Comparison of ENCODE assay signal across 26 cellular contexts in genomic region chr1:225532240-225532944, GRCh38.
DNase-seq lines count a peak whose midpoint lies in the region; FAIRE-seq and TF ChIP-seq lines count a peak whose summit lies in the region.
"Had no signal": no experiment of that assay in that cellular context is flagged by ENCODE, and none has a peak within 500 bp of the region (broad histone marks: within the 10 kb centered on the region; RNA-seq: fewer than 3 reads in every experiment).

No MANE protein-coding gene starts in this region.

- H3K27ac ChIP-seq in H9 (ENCODE audit: insufficient read length, low read depth, low read length) (no peak overlapping the region), SJCRH30 (peak overlapping the region; percentile 26)
- H3K27ac ChIP-seq: neutrophil, upper lobe of left lung had no signal

- H4K91ac ChIP-seq in H9 (ENCODE audit: insufficient read length, low read depth, low read length), result no peak overlapping the region

- H3K79me2 ChIP-seq in H9 (ENCODE audit: insufficient read depth, low read length), result peaks cover 11% of the 10 kb centered on the region; the same call in 1 of the 2 replicates

- FAIRE-seq in islet of Langerhans (lab: Jason Lieb, UNC), result peak; percentile 73
- no peak for FAIRE-seq in GM19239 (lab: Jason Lieb, UNC)
- FAIRE-seq: H1 had no signal

- H2BK12ac ChIP-seq in H9 (ENCODE audit: insufficient read length, low read depth, low read length), result no peak overlapping the region

- no peak overlapping the region for H3K4ac ChIP-seq in H9 (ENCODE audit: low read depth, low read length)

- no peak overlapping the region for H3T11ph ChIP-seq in H9 (ENCODE audit: low read length)

- peaks cover 19% of the 10 kb centered on the region for H3K36me3 ChIP-seq in SJCRH30
- H3K36me3 ChIP-seq: neutrophil, upper lobe of left lung had no signal

- no peak overlapping the region for H4K8ac ChIP-seq in H9 (replicated peaks; ENCODE audit: insufficient read length, low read depth, low read length)

- H4K20me1 ChIP-seq in H9 (ENCODE audit: control insufficient read depth, insufficient read depth, insufficient read length), result no peaks in the 10 kb centered on the region

- TF ChIP-seq CTCF in H9 (conservative IDR thresholded peaks at IDR 0.05), result no peak
- no peak for TF ChIP-seq CTCF in progenitor cell of endocrine pancreas (IDR thresholded peaks at IDR 0.05; ENCODE audit: unreplicated experiment)

- H3K4me1 Mint-ChIP-seq in H9 (peaks cover 37 to 41% of the 10 kb centered on the region in 2 experiments), progenitor cell of endocrine pancreas (ENCODE audit: low read depth) (peaks cover 31% of the 10 kb centered on the region)
- H3K4me1 Mint-ChIP-seq: memory B cell had no signal

- H3K4me3 Mint-ChIP-seq in H9, result no peak overlapping the region
- no peak overlapping the region for H3K4me3 Mint-ChIP-seq in progenitor cell of endocrine pancreas (ENCODE audit: low read depth)
- H3K4me3 Mint-ChIP-seq: activated CD4-positive, alpha-beta memory T cell treated with anti-CD3 and anti-CD28 coated beads for 36 hours; CD8-positive, alpha-beta T cell; memory B cell had no signal

- no peak overlapping the region for H2AFZ ChIP-seq in H9 (ENCODE audit: low read length)

- H3K27me3 ChIP-seq in H9 (ENCODE audit: insufficient read depth, low read length) (no peaks in the 10 kb centered on the region), SJCRH30 (no peaks in the 10 kb centered on the region)
- H3K27me3 ChIP-seq: upper lobe of left lung had no signal

- H3K36me3 Mint-ChIP-seq in H9 (ENCODE audit: insufficient read depth in 1 of 3, low read depth in 3 of 3) (peaks cover 3 to 7% (median 6%) of the 10 kb centered on the region in 3 experiments; a peak in 4 of 7 replicates), progenitor cell of endocrine pancreas (ENCODE audit: insufficient read depth) (no peaks in the 10 kb centered on the region)
- H3K36me3 Mint-ChIP-seq: activated CD4-positive, alpha-beta memory T cell treated with anti-CD3 and anti-CD28 coated beads for 36 hours; activated naive CD4-positive, alpha-beta T cell treated with anti-CD3 and anti-CD28 coated beads, Interleukin-2, amount 50 U/mL, for 72 hours; CD8-positive, alpha-beta T cell; memory B cell had no signal

- H3K27ac Mint-ChIP-seq in H9 (peak overlapping the region in 2 of 3 experiments; percentile 74 to 82; a peak in 3 of 7 replicates), progenitor cell of endocrine pancreas (no peak overlapping the region)
- H3K27ac Mint-ChIP-seq: activated CD4-positive, alpha-beta memory T cell treated with anti-CD3 and anti-CD28 coated beads for 36 hours; activated naive CD4-positive, alpha-beta T cell treated with anti-CD3 and anti-CD28 coated beads, Interleukin-2, amount 50 U/mL, for 72 hours; activated T-helper 2 cell treated with anti-CD3 and anti-CD28 coated beads, Interferon-gamma antibody, Interleukin-2, Interleukin-4, amounts not matched to agents 10 μg/mL and 5 μg/mL and 100 μg/mL, durations not matched to agents 14 hours and 24 hours and 36 hours; CD8-positive, alpha-beta T cell; memory B cell had no signal

- no peak overlapping the region for H3K56ac ChIP-seq in H9 (ENCODE audit: insufficient read length, low read depth, low read length)

- H2BK20ac ChIP-seq in H9 (ENCODE audit: low read depth, low read length, poor library complexity, severe bottlenecking), result no peak overlapping the region

- H3K9me3 ChIP-seq in H9 (ENCODE audit: control insufficient read depth, low read depth, low read length) (no peaks in the 10 kb centered on the region), SJCRH30 (replicated peaks) (no peaks in the 10 kb centered on the region)
- H3K9me3 ChIP-seq: neutrophil, upper lobe of left lung had no signal

- no peak overlapping the region for H2BK120ac ChIP-seq in H9 (ENCODE audit: low read depth, low read length, poor library complexity, severe bottlenecking)

- H3K9ac ChIP-seq in H9 (ENCODE audit: extremely low read depth, insufficient read length, low read length), result no peak overlapping the region

- H3K23me2 ChIP-seq in H9 (ENCODE audit: insufficient read length, low read depth, low read length, poor library complexity, severe bottlenecking), result no peaks in the 10 kb centered on the region

- H3K27me3 Mint-ChIP-seq in H9 (ENCODE audit: low read depth), result no peaks in the 10 kb centered on the region
- H3K27me3 Mint-ChIP-seq in progenitor cell of endocrine pancreas, result no peaks in the 10 kb centered on the region

- no peak overlapping the region for H3K4me3 ChIP-seq in SJCRH30
- H3K4me3 ChIP-seq: upper lobe of left lung had no signal

- no peak overlapping the region for H2BK15ac ChIP-seq in H9 (ENCODE audit: low read depth, low read length)

- H3K4me1 ChIP-seq in H9 (ENCODE audit: insufficient read depth, low read length) (peaks cover 8% of the 10 kb centered on the region; the same call in 1 of the 2 replicates), SJCRH30 (peaks cover 41% of the 10 kb centered on the region)
- H3K4me1 ChIP-seq: upper lobe of left lung had no signal

- no peak overlapping the region for H3K14ac ChIP-seq in H9 (ENCODE audit: insufficient read depth, low read length)

- H2BK5ac ChIP-seq in H9 (ENCODE audit: insufficient read length, low read length), result no peak overlapping the region

- no peaks in the 10 kb centered on the region for H3K9me3 Mint-ChIP-seq in H9
- H3K9me3 Mint-ChIP-seq in progenitor cell of endocrine pancreas (ENCODE audit: low read depth), result no peaks in the 10 kb centered on the region
- H3K9me3 Mint-ChIP-seq: activated CD4-positive, alpha-beta memory T cell treated with anti-CD3 and anti-CD28 coated beads for 36 hours; activated naive CD4-positive, alpha-beta T cell treated with anti-CD3 and anti-CD28 coated beads, Interleukin-2, amount 50 U/mL, for 72 hours; activated T-helper 2 cell treated with anti-CD3 and anti-CD28 coated beads, Interferon-gamma antibody, Interleukin-2, Interleukin-4, amounts not matched to agents 10 μg/mL and 5 μg/mL and 100 μg/mL, durations not matched to agents 14 hours and 24 hours and 36 hours; CD8-positive, alpha-beta T cell; memory B cell had no signal

- H3K79me1 ChIP-seq in H9 (ENCODE audit: insufficient read depth, low read depth, low read length, poor library complexity, severe bottlenecking), result peaks cover 3% of the 10 kb centered on the region

- peak overlapping the region; percentile 2 for H3K4me2 ChIP-seq in H9 (ENCODE audit: insufficient read depth, insufficient read length, low read length)

- no peak overlapping the region for H3K23ac ChIP-seq in H9 (ENCODE audit: insufficient read length, low read depth, low read length)

- H3K18ac ChIP-seq in H9 (ENCODE audit: insufficient read length, low read depth, low read length), result no peak overlapping the region

- no peak overlapping the region for H2AK5ac ChIP-seq in H9 (ENCODE audit: insufficient read length, low read length)

- whole genome bisulfite sequencing in H9 (ENCODE audit: extremely low coverage, insufficient read length, low lambda C conversion rate), result no CpG with 5 or more reads among the region's 2 CpGs

- H4K5ac ChIP-seq in H9 (ENCODE audit: insufficient read length, low read depth, low read length), result no peak overlapping the region

- DNase-seq in H9, result no peak
- peak; percentile 53 for DNase-seq in NCI-H1417 treated with DMSO at 0.1 percent for 48 hours (lab: John Stamatoyannopoulos, UW)
- no peak for DNase-seq in SJCRH30
- DNase-seq in stimulated activated CD4-positive, alpha-beta T cell treated with anti-CD3 and anti-CD28 coated beads, Interleukin-4, amount 100 ng/mL, for 24 hours, result no peak
- no peak for DNase-seq in GM19239 (ENCODE audit: insufficient read length, low spot score)
- DNase-seq in effector CD4-positive, alpha-beta T cell, result no peak
- DNase-seq in progenitor cell of endocrine pancreas (ENCODE audit: low spot score, unreplicated experiment), result no peak
- DNase-seq: activated CD4-positive, alpha-beta memory T cell treated with anti-CD3 and anti-CD28 coated beads for 36 hours; activated CD4-positive, CD25-positive, alpha-beta regulatory T cell; activated CD8-positive, alpha-beta memory T cell treated with anti-CD3 and anti-CD28 coated beads, Interleukin-2, amount 50 U/mL, for 48 hours; AML-193; aorta; CD8-positive, alpha-beta T cell; DMS 273 treated with DMSO at 0.1 percent for 48 hours; glutamatergic neuron; Kasumi-1; NCI-H526 treated with DMSO at 0.1 percent for 48 hours; stimulated activated CD4-positive, alpha-beta T cell treated with anti-CD3 and anti-CD28 coated beads, Interleukin-1b, Interleukin-23, amount 100 ng/mL, for 48 hours; substantia nigra; upper lobe of left lung had no signal
